ENCODE assay signal across 15 cellular contexts in genomic region chr1:209626633-209627348, GRCh38. TPM values are rescaled to one million over a fixed set of nuclear protein-coding genes. Genes with fewer than 3 reads are reported as not detected.
DNase-seq lines count a peak whose midpoint lies in the region; ATAC-seq, FAIRE-seq and TF ChIP-seq lines count a peak whose summit lies in the region.
"Had no signal": no experiment of that assay in that cellular context is flagged by ENCODE, and none has a peak within 500 bp of the region (broad histone marks: within the 10 kb centered on the region; RNA-seq: fewer than 3 reads in every experiment).

No MANE protein-coding gene starts in this region.

- H2AFZ ChIP-seq in mesenchymal stem cell (ENCODE audit: low read depth, low read length), result no peak overlapping the region

- H3K4ac ChIP-seq in mesenchymal stem cell (ENCODE audit: low read depth in 1 of 2, low read length in 2 of 2), result no peak overlapping the region

- H2BK120ac ChIP-seq in mesenchymal stem cell (ENCODE audit: low read depth, low read length), result no peak overlapping the region

- no peak overlapping the region for H3K4me3 Mint-ChIP-seq in activated T-helper 17 cell treated with anti-CD3 and anti-CD28 coated beads, Interleukin-2, amount 50 U/mL, for 72 hours
- H3K4me3 Mint-ChIP-seq: H9; memory B cell; stimulated activated memory B cell treated with anti-CD40 and anti-IgM and Interleukin-4, amounts not matched to agents 10 μg/mL and 1 μg/mL and 100 μg/mL, for 72 hours had no signal

- TF ChIP-seq CTCF in kidney (IDR thresholded peaks at IDR 0.05; ENCODE audit: borderline replicate concordance, extremely low read depth, insufficient read depth), result no peak

- peaks cover 14 to 50% (median 41%) of the 10 kb centered on the region in 10 experiments for H3K4me1 ChIP-seq in BLaER1 treated with 17β-estradiol and CSF1 and Interleukin-3, amounts not matched to agents 10 nM and 100 nM
- H3K4me1 ChIP-seq in mesenchymal stem cell (ENCODE audit: control insufficient read depth, insufficient read depth, low read depth, low read length) (peaks cover 26% of the 10 kb centered on the region), kidney (ENCODE audit: control insufficient read depth in 1 of 2, insufficient read depth in 1 of 2, low read depth in 1 of 2, low read length in 2 of 2) (peaks cover 14 to 19% of the 10 kb centered on the region in 2 donors)

- no peaks in the 10 kb centered on the region for H4K20me1 ChIP-seq in BLaER1 treated with 17β-estradiol and CSF1 and Interleukin-3, amounts not matched to agents 10 nM and 100 nM

- no peak for FAIRE-seq in kidney (lab: Jason Lieb, UNC)

- DNase-seq in mesenchymal stem cell (no peak), DMS114 treated with DMSO at 0.1 percent for 48 hours (lab: John Stamatoyannopoulos, UW; ENCODE audit: unreplicated experiment) (no peak), kidney (no peak), head of caudate nucleus (no peak)

- peak overlapping the region; percentile 79 for H2BK15ac ChIP-seq in mesenchymal stem cell (ENCODE audit: low read depth, poor library complexity, severe bottlenecking)

- peak overlapping the region; percentile 14 for H4K91ac ChIP-seq in mesenchymal stem cell (ENCODE audit: low read length)

- ATAC-seq in HG02981 (IDR thresholded peaks at IDR 0.05; ENCODE audit: unreplicated experiment) (peak; percentile 9), GM21390 (IDR thresholded peaks at IDR 0.05; ENCODE audit: unreplicated experiment) (no peak)
- ATAC-seq in activated T-helper 17 cell treated with anti-CD3 and anti-CD28 coated beads, Interleukin-2, amount 50 U/mL, for 72 hours (replicated peaks), result no peak

- H3K27ac Mint-ChIP-seq in activated T-helper 17 cell treated with anti-CD3 and anti-CD28 coated beads, Interleukin-2, amount 50 U/mL, for 72 hours, result peak overlapping the region; percentile 21
- H3K27ac Mint-ChIP-seq: memory B cell; stimulated activated memory B cell treated with anti-CD40 and anti-IgM and Interleukin-4, amounts not matched to agents 10 μg/mL and 1 μg/mL and 100 μg/mL, for 72 hours; T-cell had no signal

- no peak overlapping the region for H2AK5ac ChIP-seq in mesenchymal stem cell (ENCODE audit: low read length, severe bottlenecking)

- peak overlapping the region in 1 of 2 experiments; percentile 13 for H2BK12ac ChIP-seq in mesenchymal stem cell (ENCODE audit: low read length in 2 of 2)

- H4K8ac ChIP-seq in mesenchymal stem cell (ENCODE audit: low read length), result no peak overlapping the region

- no peaks in the 10 kb centered on the region for H3K79me1 ChIP-seq in mesenchymal stem cell (replicated peaks; ENCODE audit: low read length, poor library complexity, severe bottlenecking)

- H3K18ac ChIP-seq in mesenchymal stem cell (ENCODE audit: low read depth in 1 of 2, low read length in 2 of 2), result no peak overlapping the region

- H3K27me3 ChIP-seq in BLaER1 treated with 17β-estradiol and CSF1 and Interleukin-3, amounts not matched to agents 10 nM and 100 nM, result no peaks in the 10 kb centered on the region
- no peaks in the 10 kb centered on the region for H3K27me3 ChIP-seq in mesenchymal stem cell (ENCODE audit: control insufficient read depth in 1 of 2, insufficient read depth in 1 of 2, low read length in 2 of 2)
- H3K27me3 ChIP-seq: brain microvascular endothelial cell, Peyer's patch had no signal

- H3K27ac ChIP-seq in BLaER1 treated with 17β-estradiol and CSF1 and Interleukin-3, amounts not matched to agents 10 nM and 100 nM, result peak overlapping the region in 8 of 11 experiments; percentile 6 to 45 (median 30); a peak in 10 of 22 replicates
- H3K27ac ChIP-seq in mesenchymal stem cell (ENCODE audit: low read length, poor library complexity, severe bottlenecking), result no peak overlapping the region
- no peak overlapping the region for H3K27ac ChIP-seq in kidney (ENCODE audit: low read depth in 2 of 2, low read length in 2 of 2)
- H3K27ac ChIP-seq: brain microvascular endothelial cell, Peyer's patch had no signal

- peaks cover 0 to 5% (median 0%) of the 10 kb centered on the region in 11 experiments; a peak in 1 of 22 replicates for H3K9me3 ChIP-seq in BLaER1 treated with 17β-estradiol and CSF1 and Interleukin-3, amounts not matched to agents 10 nM and 100 nM (replicated peaks in 1 of 11)
- no peaks in the 10 kb centered on the region for H3K9me3 ChIP-seq in mesenchymal stem cell (ENCODE audit: control insufficient read depth, low read length)
- H3K9me3 ChIP-seq in kidney (ENCODE audit: control insufficient read depth in 1 of 2, low read length in 2 of 2), result no peaks in the 10 kb centered on the region
- H3K9me3 ChIP-seq: Peyer's patch had no signal

- H3K27me3 Mint-ChIP-seq in activated T-helper 17 cell treated with anti-CD3 and anti-CD28 coated beads, Interleukin-2, amount 50 U/mL, for 72 hours, result no peaks in the 10 kb centered on the region

- no peak overlapping the region for H3K4me3 ChIP-seq in BLaER1 treated with 17β-estradiol and CSF1 and Interleukin-3, amounts not matched to agents 10 nM and 100 nM
- H3K4me3 ChIP-seq in mesenchymal stem cell (ENCODE audit: insufficient read depth in 1 of 2, low read depth in 1 of 2, low read length in 2 of 2) (no peak overlapping the region), kidney (ENCODE audit: low read length in 2 of 2) (no peak overlapping the region)
- H3K4me3 ChIP-seq: Peyer's patch, skin epidermis had no signal

- peak overlapping the region; percentile 17 to 85 (median 58); a peak in 20 of 22 replicates for H3K4me2 ChIP-seq in BLaER1 treated with 17β-estradiol and CSF1 and Interleukin-3, amounts not matched to agents 10 nM and 100 nM
- H3K4me2 ChIP-seq in mesenchymal stem cell (ENCODE audit: low read length, poor library complexity, severe bottlenecking), result no peak overlapping the region

- H2BK5ac ChIP-seq in mesenchymal stem cell (ENCODE audit: low read depth, low read length, poor library complexity, severe bottlenecking), result no peak overlapping the region

- H3K9ac ChIP-seq in BLaER1 treated with 17β-estradiol and CSF1 and Interleukin-3, amounts not matched to agents 10 nM and 100 nM, result peak overlapping the region in 2 of 11 experiments; percentile 8 to 44; a peak in 1 of 22 replicates
- H3K9ac ChIP-seq in mesenchymal stem cell (ENCODE audit: low read length) (no peak overlapping the region), kidney (ENCODE audit: low read length in 2 of 2) (no peak overlapping the region)

- peaks cover 0 to 72% (median 0%) of the 10 kb centered on the region in 11 experiments; a peak in 12 of 22 replicates for H3K36me3 ChIP-seq in BLaER1 treated with 17β-estradiol and CSF1 and Interleukin-3, amounts not matched to agents 10 nM and 100 nM
- H3K36me3 ChIP-seq in mesenchymal stem cell (ENCODE audit: control insufficient read depth in 1 of 2, insufficient read depth in 2 of 2, low read depth in 1 of 2, low read length in 2 of 2) (peaks cover 0 to 8% of the 10 kb centered on the region in 2 experiments), kidney (ENCODE audit: control insufficient read depth in 1 of 2, insufficient read depth in 2 of 2, low read length in 2 of 2) (no peaks in the 10 kb centered on the region)
- H3K36me3 ChIP-seq: brain microvascular endothelial cell had no signal

- peaks cover 5% of the 10 kb centered on the region for H3K4me1 Mint-ChIP-seq in activated T-helper 17 cell treated with anti-CD3 and anti-CD28 coated beads, Interleukin-2, amount 50 U/mL, for 72 hours

- H3K14ac ChIP-seq in mesenchymal stem cell (ENCODE audit: low read length in 2 of 2), result peak overlapping the region in 1 of 2 experiments; percentile 28

- WGBS in mesenchymal stem cell, result 92% methylated on average over 20 of the region's 20 CpGs

- intact Hi-C loops in kidney (cut with DNase I) (loop anchor here (10.0 kb wide), 1 partner anchor 52 kb away; no protein-coding TSS in a partner anchor), head of caudate nucleus (cut with DNase I) (loop anchor here (2.0 to 5.0 kb wide), 2 partner anchors 26 to 49 kb away; no protein-coding TSS in a partner anchor)

- H3K23ac ChIP-seq in mesenchymal stem cell (ENCODE audit: low read length in 2 of 2), result no peak overlapping the region

- no peaks in the 10 kb centered on the region for H3K36me3 Mint-ChIP-seq in activated T-helper 17 cell treated with anti-CD3 and anti-CD28 coated beads, Interleukin-2, amount 50 U/mL, for 72 hours (ENCODE audit: low read depth)
- H3K36me3 Mint-ChIP-seq: memory B cell; stimulated activated memory B cell treated with anti-CD40 and anti-IgM and Interleukin-4, amounts not matched to agents 10 μg/mL and 1 μg/mL and 100 μg/mL, for 72 hours; T-cell had no signal

- H3K9me3 Mint-ChIP-seq in activated T-helper 17 cell treated with anti-CD3 and anti-CD28 coated beads, Interleukin-2, amount 50 U/mL, for 72 hours, result no peaks in the 10 kb centered on the region
- H3K9me3 Mint-ChIP-seq: H9; memory B cell; stimulated activated memory B cell treated with anti-CD40 and anti-IgM and Interleukin-4, amounts not matched to agents 10 μg/mL and 1 μg/mL and 100 μg/mL, for 72 hours; T-cell had no signal

RNA-seq across cellular contexts. Expression of gene LAMB3, which starts 25.4 kb away (rescaled TPM):
- 10 to 100 TPM in 1 of 2 donors, 1 to 10 TPM in 1; 7.2 to 11.9 TPM for total RNA-seq in activated T-helper 17 cell treated with anti-CD3 and anti-CD28 coated beads, Interleukin-2, amount 50 U/mL, for 72 hours
- 8.7 TPM for polyA plus RNA-seq in mesenchymal stem cell (2013, experiment 1 of 2)
- polyA plus RNA-seq in mesenchymal stem cell (2013, experiment 2 of 2), result 8.5 TPM
- total RNA-seq in kidney, result 59.7 TPM
- polyA plus RNA-seq in kidney (ENCODE audit: insufficient read depth, low read depth, low replicate concordance), result 2.5 TPM

RNA-seq across cellular contexts. Expression of gene CAMK1G, which starts 43.3 kb away (rescaled TPM):
- total RNA-seq in activated T-helper 17 cell treated with anti-CD3 and anti-CD28 coated beads, Interleukin-2, amount 50 U/mL, for 72 hours, result under 1 TPM in 1 of 2 donors, not detected in 1; 0.21 TPM
- 12.0 TPM for polyA plus RNA-seq in mesenchymal stem cell (2013, experiment 1 of 2)
- polyA plus RNA-seq in mesenchymal stem cell (2013, experiment 2 of 2), result 12.0 TPM
- total RNA-seq in kidney, result 1.4 TPM
- polyA plus RNA-seq in kidney (ENCODE audit: insufficient read depth, low read depth, low replicate concordance), result 5.5 TPM
- total RNA-seq: Peyer's patch, T-cell had no signal

RNA-seq across cellular contexts. Expression of gene G0S2, which starts 48.4 kb away (rescaled TPM):
- 10 to 100 TPM; 16.1 to 17.1 TPM for total RNA-seq in activated T-helper 17 cell treated with anti-CD3 and anti-CD28 coated beads, Interleukin-2, amount 50 U/mL, for 72 hours
- polyA plus RNA-seq in mesenchymal stem cell (2013, experiment 1 of 2), result 81.8 TPM
- polyA plus RNA-seq in mesenchymal stem cell (2013, experiment 2 of 2), result 81.6 TPM
- 15.5 TPM for total RNA-seq in kidney
- polyA plus RNA-seq in kidney (ENCODE audit: insufficient read depth, low read depth, low replicate concordance), result 103 TPM

Comparison
In these comparisons a context has a peak if more than half of its experiments do, and no peak if none do; other contexts are left out.
1. H3K27ac ChIP-seq: peak in BLaER1 treated with 17β-estradiol and CSF1 and Interleukin-3, amounts not matched to agents 10 nM and 100 nM (8 of 11); none in mesenchymal stem cell (single experiment) and kidney (0 of 2).